ENCODE assay signal across 23 cellular contexts in genomic region chr7:53246974-53247373, GRCh38.
A peak's percentile ranks its signal among the peaks of the same experiment; 100 is the strongest.
DNase-seq lines count a peak whose midpoint lies in the region; ATAC-seq, FAIRE-seq and TF ChIP-seq lines count a peak whose summit lies in the region.
"Had no signal": no experiment of that assay in that cellular context is flagged by ENCODE, and none has a peak within 500 bp of the region (broad histone marks: within the 10 kb centered on the region; RNA-seq: fewer than 3 reads in every experiment).

No MANE protein-coding gene starts in this region.

- no peak overlapping the region for H3K14ac ChIP-seq in H1 (ENCODE audit: insufficient read length)

- peaks cover 19% of the 10 kb centered on the region for H3K4me1 Mint-ChIP-seq in GM23338
- H3K4me1 Mint-ChIP-seq: B cell; CD4-positive, CD25-positive, alpha-beta regulatory T cell had no signal

- H2BK20ac ChIP-seq in H1 (ENCODE audit: low read length), result no peak overlapping the region

- H3K18ac ChIP-seq in H1 (ENCODE audit: extremely low read depth, low read length), result no peak overlapping the region

- 0 out of 3 replicates have a peak, but pooled peaks cover 2% of the 10 kb centered on the region for H3K9me3 Mint-ChIP-seq in GM23338

- no peak overlapping the region for H3K56ac ChIP-seq in H1 (replicated peaks; ENCODE audit: insufficient read length, low read depth, low read length)

- no peak overlapping the region for H2BK120ac ChIP-seq in H1 (replicated peaks; ENCODE audit: low read depth, low read length)

- ATAC-seq in GM23338 (no peak), HG02798 (IDR thresholded peaks at IDR 0.05; ENCODE audit: poor library complexity, unreplicated experiment) (no peak)
- ATAC-seq: CD8-positive, alpha-beta T cell; GM12878 had no signal

- H4K20me1 ChIP-seq in GM23338 (replicated peaks; ENCODE audit: insufficient read depth) (no peaks in the 10 kb centered on the region), H1 (replicated peaks in 1 of 2; ENCODE audit: control insufficient read depth in 1 of 2, insufficient read depth in 2 of 2, low read length in 2 of 2) (no peaks in the 10 kb centered on the region)
- H4K20me1 ChIP-seq: BLaER1 had no signal

- 0 out of 3 replicates have a peak, but pooled peaks cover 3% of the 10 kb centered on the region for H3K36me3 Mint-ChIP-seq in GM23338 (ENCODE audit: low read depth)
- H3K36me3 Mint-ChIP-seq: CD4-positive, CD25-positive, alpha-beta regulatory T cell; CD8-positive, alpha-beta T cell had no signal

- H3K79me1 ChIP-seq in H1 (ENCODE audit: low read depth, low read length), result no peaks in the 10 kb centered on the region

- H3K27ac ChIP-seq in GM23338 (ENCODE audit: low read depth), result no peak overlapping the region
- no peak overlapping the region for H3K27ac ChIP-seq in H1 (ENCODE audit: low read depth, low read length)
- H3K27ac ChIP-seq: 22Rv1, BLaER1, C4-2B, GM23248 had no signal

- H3K9ac ChIP-seq in H1 (replicated peaks in 1 of 4; ENCODE audit: extremely low read depth in 1 of 4, low read depth in 3 of 4, low read length in 3 of 4), result no peak overlapping the region
- H3K9ac ChIP-seq: BLaER1, GM23248 had no signal

- no peaks in the 10 kb centered on the region for H3K79me2 ChIP-seq in GM23338 (replicated peaks; ENCODE audit: insufficient read depth)
- no peaks in the 10 kb centered on the region for H3K79me2 ChIP-seq in H1 (ENCODE audit: control insufficient read depth in 1 of 2, insufficient read depth in 2 of 2, low read length in 2 of 2)

- no peaks in the 10 kb centered on the region for H3K27me3 ChIP-seq in GM23338 (ENCODE audit: insufficient read depth)
- H3K27me3 ChIP-seq in H1 (replicated peaks in 1 of 4; ENCODE audit: control insufficient read depth in 3 of 4, extremely low read depth in 1 of 4, insufficient read depth in 3 of 4, low read length in 3 of 4), result no peaks in the 10 kb centered on the region
- H3K27me3 ChIP-seq in HAP-1 (ENCODE audit: low read depth), result no peaks in the 10 kb centered on the region
- H3K27me3 ChIP-seq: BLaER1 had no signal

- H3K4me1 ChIP-seq in GM23338 (ENCODE audit: insufficient read depth) (peaks cover 15% of the 10 kb centered on the region), H1 (replicated peaks in 1 of 4; ENCODE audit: control insufficient read depth in 3 of 4, insufficient read depth in 4 of 4, low read length in 3 of 4) (peaks cover 0 to 3% (median 0%) of the 10 kb centered on the region in 4 experiments; a peak in 1 of 7 replicates), HAP-1 (no peaks in the 10 kb centered on the region)
- H3K4me1 ChIP-seq: BLaER1, Caco-2 had no signal

- H3K36me3 ChIP-seq in GM23338 (ENCODE audit: insufficient read depth), result no peaks in the 10 kb centered on the region
- no peaks in the 10 kb centered on the region for H3K36me3 ChIP-seq in H1 (ENCODE audit: control insufficient read depth in 2 of 4, insufficient read depth in 4 of 4, low read length in 3 of 4)
- H3K36me3 ChIP-seq in HAP-1 (replicated peaks), result no peaks in the 10 kb centered on the region
- H3K36me3 ChIP-seq: BLaER1 had no signal

- H3K4me3 ChIP-seq in GM23338 (no peak overlapping the region), H1 (ENCODE audit: extremely low read depth in 1 of 4, insufficient read depth in 2 of 4, low read depth in 3 of 4, low read length in 4 of 4) (no peak overlapping the region), HAP-1 (no peak overlapping the region)
- H3K4me3 ChIP-seq: BLaER1, GM12878, GM23248 had no signal

- H4K8ac ChIP-seq in H1 (ENCODE audit: extremely low read depth, insufficient read depth, low read length), result no peak overlapping the region

- TF ChIP-seq POLR2A in H1 (IDR thresholded peaks at IDR 0.05; ENCODE audit: control extremely low read depth in 1 of 2, low read depth in 2 of 2, low read length in 2 of 2), result no peak

- H2BK12ac ChIP-seq in H1 (ENCODE audit: low read depth, low read length), result 0 out of 2 replicates have a peak overlapping the region, but pooled peaks have one; percentile 60

- no peaks in the 10 kb centered on the region; the same call in 1 of the 2 replicates for H3K9me2 ChIP-seq in GM23338 (ENCODE audit: insufficient read depth)

- no peak overlapping the region for H2AK5ac ChIP-seq in H1 (ENCODE audit: low read depth, low read length)

- POLR2A ChIA-PET in H1 (lab: Charles Lee; ENCODE audit: partially characterized antibody), result no interaction called here

- no peak overlapping the region for H3K4me3 Mint-ChIP-seq in GM23338
- H3K4me3 Mint-ChIP-seq: B cell; CD4-positive, CD25-positive, alpha-beta regulatory T cell; CD8-positive, alpha-beta T cell had no signal

- H3K9me3 ChIP-seq in H1 (ENCODE audit: insufficient read depth in 2 of 2, low read depth in 1 of 2, low read length in 1 of 2) (no peaks in the 10 kb centered on the region), HAP-1 (no peaks in the 10 kb centered on the region)
- H3K9me3 ChIP-seq: BLaER1 had no signal

- H3F3A ChIP-seq in GM23338 (replicated peaks; ENCODE audit: low read depth), result no peaks in the 10 kb centered on the region

- WGBS in H1 (ENCODE audit: extremely low coverage in 1 of 2, insufficient coverage in 1 of 2, insufficient read length in 1 of 2, insufficient replicate concordance in 2 of 2, low coverage in 1 of 2, low lambda C conversion rate in 2 of 2, missing lambda C conversion rate in 1 of 2), 2 experiments, result 93% methylated on average over 2 of the region's 2 CpGs; no CpG with 5 or more reads in 1 of the 2 experiments

- H2AFZ ChIP-seq in GM23338 (peak overlapping the region; percentile 49; the same call in 1 of the 2 replicates), H1 (ENCODE audit: low read length) (no peak overlapping the region)
- H2AFZ ChIP-seq: GM23248 had no signal

- no peak overlapping the region for H3K23ac ChIP-seq in H1 (ENCODE audit: insufficient read length)

- TF ChIP-seq RAD21 in H1 (IDR thresholded peaks at IDR 0.05 in 1 of 2, conservative IDR thresholded peaks at IDR 0.05 in 1 of 2; ENCODE audit: low read depth in 2 of 2, low read length in 2 of 2), result no peak

- no peak overlapping the region for H4K5ac ChIP-seq in H1 (ENCODE audit: insufficient read length, low read depth, low read length)

- TF ChIP-seq EP300 in H1 (IDR thresholded peaks at IDR 0.05; ENCODE audit: borderline replicate concordance in 1 of 2, low read depth in 2 of 2, low read length in 2 of 2), result no peak

- no peak overlapping the region for H3K4ac ChIP-seq in H1 (replicated peaks; ENCODE audit: insufficient read length, low read depth, low read length)

- FAIRE-seq in RCC 7860 (lab: Jason Lieb, UNC) (peak; percentile 66), H1 (lab: Jason Lieb, UNC) (no peak)
- FAIRE-seq: A204.1, GM12878, GM19239, H54 had no signal

- TF ChIP-seq CTCF in GM23338 (conservative IDR thresholded peaks at IDR 0.05; ENCODE audit: low read depth in 2 of 2), result no peak
- TF ChIP-seq CTCF in H1 (IDR thresholded peaks at IDR 0.05; ENCODE audit: control extremely low read depth in 1 of 3, insufficient read depth in 1 of 3, low read depth in 1 of 3, low read length in 3 of 3), result no peak

- H3K27me3 Mint-ChIP-seq in GM23338 (ENCODE audit: insufficient read depth, low read depth, poor library complexity), result peaks cover 6% of the 10 kb centered on the region
- H3K27me3 Mint-ChIP-seq: B cell; CD4-positive, CD25-positive, alpha-beta regulatory T cell had no signal

- no peak overlapping the region for H4K91ac ChIP-seq in H1 (replicated peaks; ENCODE audit: insufficient read length, low read length)

- no peaks in the 10 kb centered on the region for H3K23me2 ChIP-seq in H1 (ENCODE audit: low read depth, low read length)

- H3K27ac Mint-ChIP-seq in GM23338, result no peak overlapping the region
- H3K27ac Mint-ChIP-seq: B cell; CD4-positive, CD25-positive, alpha-beta regulatory T cell; CD8-positive, alpha-beta T cell had no signal

- H3K4me2 ChIP-seq in GM23338 (no peak overlapping the region), H1 (ENCODE audit: insufficient read depth in 1 of 2, low read depth in 2 of 2, low read length in 2 of 2) (no peak overlapping the region)
- H3K4me2 ChIP-seq: BLaER1 had no signal

- CTCF ChIA-PET in H1 (lab: Charles Lee; ENCODE audit: partially characterized antibody), result no interaction called here

- DNase-seq in GM23338 (ENCODE audit: low spot score) (no peak), RCC 7860 (ENCODE audit: low spot score) (no peak), H1 (ENCODE audit: low read depth in 1 of 2, low spot score in 2 of 2) (no peak), glomerular endothelial cell (ENCODE audit: extremely low read depth, low read depth, low spot score) (peak; percentile 0), nucleus accumbens (lab: John Stamatoyannopoulos, UW) (no peak), HAP-1 (ENCODE audit: low spot score in 2 of 2) (no peak)
- DNase-seq in activated CD4-positive, CD25-positive, alpha-beta regulatory T cell (lab: John Stamatoyannopoulos, UW), result no peak
- DNase-seq: Caco-2; CD4-positive, CD25-positive, alpha-beta regulatory T cell; CD8-positive, alpha-beta T cell; DMS153; DND-41; GM23248; HCEC 1CT had no signal

- in situ Hi-C loops in HAP-1 (cut with MboI; ENCODE audit: low sequenced_read_pairs), result no loop called here

- H2BK15ac ChIP-seq in H1 (ENCODE audit: low read length), result no peak overlapping the region

- no peak overlapping the region for H2BK5ac ChIP-seq in H1 (ENCODE audit: low read depth, low read length)

TF ChIP-seq in H1, 55 proteins besides CTCF, POLR2A, EP300 and RAD21 (continues in another document):
- TF ChIP-seq NRF1 (IDR thresholded peaks at IDR 0.05; ENCODE audit: low read depth, low read length) (no peak), KDM4A (IDR thresholded peaks at IDR 0.05; ENCODE audit: low read depth, low read length, severe bottlenecking) (no peak), YY1 (IDR thresholded peaks at IDR 0.05; ENCODE audit: low read depth, low read length) (no peak), BRCA1 (IDR thresholded peaks at IDR 0.05; ENCODE audit: low read depth, low read length) (no peak), SP2 (IDR thresholded peaks at IDR 0.05; ENCODE audit: low read length) (no peak), CBX5 (IDR thresholded peaks at IDR 0.05; ENCODE audit: low read depth, low read length) (no peak), GTF2F1 (IDR thresholded peaks at IDR 0.05; ENCODE audit: borderline replicate concordance, low read depth, low read length) (no peak), SUZ12 (IDR thresholded peaks at IDR 0.05; ENCODE audit: low read length) (no peak), CTBP2 (IDR thresholded peaks at IDR 0.05; ENCODE audit: borderline replicate concordance, insufficient read depth, insufficient read length, low read length) (no peak), ZNF274 (IDR thresholded peaks at IDR 0.05; ENCODE audit: borderline replicate concordance, extremely low read depth, low read length) (no peak), POLR2AphosphoS5 (IDR thresholded peaks at IDR 0.05; ENCODE audit: low read depth, low read length) (no peak)
